ENCODE assay signal across 1 cellular context in the genomic region with DNA sequence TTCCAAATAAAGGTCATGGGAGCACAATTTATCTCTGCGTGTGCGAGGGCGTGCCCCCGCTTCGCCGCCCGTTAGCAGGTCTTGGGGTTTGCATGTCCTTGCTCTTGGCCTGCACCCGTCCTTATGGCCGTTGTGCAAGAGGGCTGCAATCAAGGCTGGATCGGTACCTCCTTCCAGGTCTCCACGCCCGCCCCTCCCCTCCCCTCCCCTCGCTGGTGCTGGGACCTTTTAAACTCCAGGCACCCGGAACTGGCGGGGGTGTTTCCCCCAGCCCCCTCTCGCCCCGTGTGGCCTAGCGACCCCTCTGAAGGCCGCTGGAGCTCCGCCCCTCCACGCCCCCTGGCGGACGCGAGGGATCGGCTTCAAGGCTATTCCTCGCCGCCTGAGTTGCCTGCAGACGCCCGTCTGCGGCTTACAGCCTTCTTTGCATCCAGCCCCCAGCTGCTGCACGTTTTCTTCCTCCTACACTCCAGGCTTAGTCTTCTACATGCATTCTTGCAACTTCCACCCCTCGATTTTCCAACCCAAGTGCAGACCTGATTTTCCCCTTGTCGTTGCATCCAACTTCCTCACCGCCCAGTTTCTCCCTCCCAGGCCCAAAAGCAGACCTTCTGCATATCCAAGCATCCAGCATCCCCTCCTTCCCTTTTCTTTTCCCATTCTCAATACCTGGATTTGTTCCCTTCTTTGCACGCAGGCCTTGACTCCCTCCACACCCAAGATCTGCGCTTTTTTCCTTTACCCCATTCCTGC.
A peak's percentile ranks its signal among the peaks of the same experiment; 100 is the strongest.
TF ChIP-seq lines count a peak whose summit lies in the region.

No MANE protein-coding gene starts in this region.

TF ChIP-seq in GM12878, 131 proteins besides CTCF, POLR2A, EP300 and RAD21 (continued from another document):
- TF ChIP-seq, protein P1, sequence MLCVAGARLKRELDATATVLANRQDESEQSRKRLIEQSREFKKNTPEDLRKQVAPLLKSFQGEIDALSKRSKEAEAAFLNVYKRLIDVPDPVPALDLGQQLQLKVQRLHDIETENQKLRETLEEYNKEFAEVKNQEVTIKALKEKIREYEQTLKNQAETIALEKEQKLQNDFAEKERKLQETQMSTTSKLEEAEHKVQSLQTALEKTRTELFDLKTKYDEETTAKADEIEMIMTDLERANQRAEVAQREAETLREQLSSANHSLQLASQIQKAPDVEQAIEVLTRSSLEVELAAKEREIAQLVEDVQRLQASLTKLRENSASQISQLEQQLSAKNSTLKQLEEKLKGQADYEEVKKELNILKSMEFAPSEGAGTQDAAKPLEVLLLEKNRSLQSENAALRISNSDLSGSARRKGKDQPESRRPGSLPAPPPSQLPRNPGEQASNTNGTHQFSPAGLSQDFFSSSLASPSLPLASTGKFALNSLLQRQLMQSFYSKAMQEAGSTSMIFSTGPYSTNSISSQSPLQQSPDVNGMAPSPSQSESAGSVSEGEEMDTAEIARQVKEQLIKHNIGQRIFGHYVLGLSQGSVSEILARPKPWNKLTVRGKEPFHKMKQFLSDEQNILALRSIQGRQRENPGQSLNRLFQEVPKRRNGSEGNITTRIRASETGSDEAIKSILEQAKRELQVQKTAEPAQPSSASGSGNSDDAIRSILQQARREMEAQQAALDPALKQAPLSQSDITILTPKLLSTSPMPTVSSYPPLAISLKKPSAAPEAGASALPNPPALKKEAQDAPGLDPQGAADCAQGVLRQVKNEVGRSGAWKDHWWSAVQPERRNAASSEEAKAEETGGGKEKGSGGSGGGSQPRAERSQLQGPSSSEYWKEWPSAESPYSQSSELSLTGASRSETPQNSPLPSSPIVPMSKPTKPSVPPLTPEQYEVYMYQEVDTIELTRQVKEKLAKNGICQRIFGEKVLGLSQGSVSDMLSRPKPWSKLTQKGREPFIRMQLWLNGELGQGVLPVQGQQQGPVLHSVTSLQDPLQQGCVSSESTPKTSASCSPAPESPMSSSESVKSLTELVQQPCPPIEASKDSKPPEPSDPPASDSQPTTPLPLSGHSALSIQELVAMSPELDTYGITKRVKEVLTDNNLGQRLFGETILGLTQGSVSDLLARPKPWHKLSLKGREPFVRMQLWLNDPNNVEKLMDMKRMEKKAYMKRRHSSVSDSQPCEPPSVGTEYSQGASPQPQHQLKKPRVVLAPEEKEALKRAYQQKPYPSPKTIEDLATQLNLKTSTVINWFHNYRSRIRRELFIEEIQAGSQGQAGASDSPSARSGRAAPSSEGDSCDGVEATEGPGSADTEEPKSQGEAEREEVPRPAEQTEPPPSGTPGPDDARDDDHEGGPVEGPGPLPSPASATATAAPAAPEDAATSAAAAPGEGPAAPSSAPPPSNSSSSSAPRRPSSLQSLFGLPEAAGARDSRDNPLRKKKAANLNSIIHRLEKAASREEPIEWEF (IDR thresholded peaks at IDR 0.05; ENCODE audit: insufficient replicate concordance, low read depth, low read length): no peak
- 0 out of 2 replicates have a peak, but pooled peaks have one; percentile 19 for TF ChIP-seq SMARCA5 (IDR thresholded peaks at IDR 0.05)
- TF ChIP-seq MTA2 (IDR thresholded peaks at IDR 0.05; ENCODE audit: low read depth): 0 out of 2 replicates have a peak, but pooled peaks have one; percentile 11
- TF ChIP-seq CREM (IDR thresholded peaks at IDR 0.05; ENCODE audit: low read depth): 0 out of 2 replicates have a peak, but pooled peaks have one; percentile 12
- peak; percentile 87 to 92 for TF ChIP-seq BHLHE40 (IDR thresholded peaks at IDR 0.05; ENCODE audit: borderline replicate concordance in 1 of 2, low read depth in 2 of 2, low read length in 1 of 2)
- no peak; the same call in 1 of the 2 replicates for TF ChIP-seq TCF3 (IDR thresholded peaks at IDR 0.05; ENCODE audit: borderline replicate concordance, insufficient read depth, low read depth, low read length)
- peak; percentile 47; the same call in 1 of the 2 replicates for TF ChIP-seq TCF12 (IDR thresholded peaks at IDR 0.05; ENCODE audit: low read depth, low read length)
- TF ChIP-seq, protein P2, sequence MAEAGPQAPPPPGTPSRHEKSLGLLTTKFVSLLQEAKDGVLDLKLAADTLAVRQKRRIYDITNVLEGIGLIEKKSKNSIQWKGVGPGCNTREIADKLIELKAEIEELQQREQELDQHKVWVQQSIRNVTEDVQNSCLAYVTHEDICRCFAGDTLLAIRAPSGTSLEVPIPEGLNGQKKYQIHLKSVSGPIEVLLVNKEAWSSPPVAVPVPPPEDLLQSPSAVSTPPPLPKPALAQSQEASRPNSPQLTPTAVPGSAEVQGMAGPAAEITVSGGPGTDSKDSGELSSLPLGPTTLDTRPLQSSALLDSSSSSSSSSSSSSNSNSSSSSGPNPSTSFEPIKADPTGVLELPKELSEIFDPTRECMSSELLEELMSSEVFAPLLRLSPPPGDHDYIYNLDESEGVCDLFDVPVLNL (IDR thresholded peaks at IDR 0.05; ENCODE audit: low read depth, low read length): no peak
- peak; percentile 74 for TF ChIP-seq NR2F1 (conservative IDR thresholded peaks at IDR 0.05)
